Comparison of ENCODE assay signal across 17 cellular contexts in the genomic region with DNA sequence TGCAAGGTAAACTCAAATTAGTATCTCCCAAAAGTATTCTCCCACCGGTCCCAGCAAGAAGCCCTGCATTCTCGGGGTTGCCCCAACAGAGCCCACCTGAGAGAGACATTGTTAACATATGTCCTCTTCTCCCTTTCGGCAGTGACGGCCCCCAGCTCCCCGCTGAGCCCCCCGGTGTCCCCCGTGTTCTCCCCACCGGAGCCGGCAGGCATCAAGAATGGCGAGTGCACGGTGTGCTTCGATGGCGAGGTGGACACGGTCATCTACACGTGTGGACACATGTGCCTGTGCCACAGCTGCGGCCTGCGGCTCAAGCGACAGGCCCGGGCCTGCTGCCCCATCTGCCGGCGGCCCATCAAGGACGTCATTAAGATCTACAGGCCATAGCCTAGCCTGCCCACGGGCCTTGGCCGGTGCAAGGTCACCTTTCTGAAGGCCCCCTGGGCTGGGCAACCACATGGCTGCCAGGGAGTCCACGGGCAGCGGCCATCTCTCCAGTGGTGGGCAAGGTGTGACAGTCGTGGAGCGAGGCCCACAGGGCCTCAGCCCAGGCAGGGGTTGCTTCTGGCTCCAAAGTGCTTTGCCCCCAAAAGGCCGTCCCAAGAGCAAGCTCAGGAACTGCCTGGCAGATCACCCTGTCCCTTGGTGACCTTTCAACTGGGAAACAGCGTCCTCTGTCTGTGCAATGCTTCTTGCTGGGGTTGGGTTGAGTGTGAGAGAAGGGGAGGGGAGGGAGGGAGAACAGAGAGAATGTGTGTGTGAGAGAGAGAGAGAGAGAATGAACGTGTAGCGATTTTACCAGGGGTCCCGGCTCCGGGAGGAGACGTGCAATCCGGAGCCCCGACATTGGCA. TPM values are rescaled to one million over a fixed set of nuclear protein-coding genes. Genes with fewer than 3 reads are reported as not detected.
DNase-seq lines count a peak whose midpoint lies in the region; ATAC-seq and TF ChIP-seq lines count a peak whose summit lies in the region.
"Had no signal": no experiment of that assay in that cellular context is flagged by ENCODE, and none has a peak within 500 bp of the region (broad histone marks: within the 10 kb centered on the region; RNA-seq: fewer than 3 reads in every experiment).

No MANE protein-coding gene starts in this region.

- no peaks in the 10 kb centered on the region for H3K9me3 ChIP-seq in left ventricle myocardium inferior (replicated peaks)
- H3K9me3 ChIP-seq in esophagus muscularis mucosa: no peaks in the 10 kb centered on the region
- no peaks in the 10 kb centered on the region for H3K9me3 ChIP-seq in sigmoid colon
- H3K9me3 ChIP-seq in aorta (ENCODE audit: control insufficient read depth, low read length): no peaks in the 10 kb centered on the region
- H3K9me3 ChIP-seq: A549 had no signal

- H3K27ac ChIP-seq in left ventricle myocardium inferior (replicated peaks): peak overlapping the region; percentile 92
- H3K27ac ChIP-seq in esophagus muscularis mucosa (replicated peaks in 1 of 4): peak overlapping the region; percentile 68 to 76 (median 70)
- peak overlapping the region; percentile 40 to 83 (median 72) for H3K27ac ChIP-seq in sigmoid colon
- H3K27ac ChIP-seq in aorta (ENCODE audit: low read depth in 1 of 2, low read length in 2 of 2): no peak overlapping the region
- H3K27ac ChIP-seq: A549 had no signal

- intact Hi-C loops in left ventricle myocardium inferior (cut with micrococcal nuclease): no loop called here
- intact Hi-C loops in Right ventricle myocardium superior (cut with DNase I): no loop called here
- intact Hi-C loops in esophagus muscularis mucosa (cut with DNase I): no loop called here
- intact Hi-C loops in sigmoid colon (cut with DNase I): no loop called here
- intact Hi-C loops in aorta (cut with DNase I): no loop called here

- peaks cover 86% of the 10 kb centered on the region for H3K4me1 ChIP-seq in left ventricle myocardium inferior
- peaks cover 36 to 67% (median 52%) of the 10 kb centered on the region in 4 donors for H3K4me1 ChIP-seq in esophagus muscularis mucosa
- peaks cover 0 to 55% (median 52%) of the 10 kb centered on the region in 4 donors for H3K4me1 ChIP-seq in sigmoid colon
- peaks cover 0 to 2% of the 10 kb centered on the region in 2 donors for H3K4me1 ChIP-seq in aorta (ENCODE audit: control insufficient read depth in 1 of 2, insufficient read depth in 2 of 2, low read length in 2 of 2)
- H3K4me1 ChIP-seq: A549 had no signal

- TF ChIP-seq POLR2A in esophagus muscularis mucosa (IDR thresholded peaks at IDR 0.05; ENCODE audit: low read depth) (no peak), sigmoid colon (IDR thresholded peaks at IDR 0.05) (no peak)

- H3K4me3 ChIP-seq in left ventricle myocardium inferior (no peak overlapping the region), esophagus muscularis mucosa (no peak overlapping the region), sigmoid colon (no peak overlapping the region), aorta (ENCODE audit: low read length in 2 of 2) (no peak overlapping the region)
- H3K4me3 ChIP-seq: A549, PC-9 had no signal

- H3K27me3 ChIP-seq in left ventricle myocardium inferior (ENCODE audit: low read depth) (no peaks in the 10 kb centered on the region), esophagus muscularis mucosa (no peaks in the 10 kb centered on the region), sigmoid colon (no peaks in the 10 kb centered on the region), aorta (ENCODE audit: control insufficient read depth in 1 of 2, insufficient read depth in 2 of 2, low read length in 1 of 2) (no peaks in the 10 kb centered on the region)

- DNase-seq in left ventricle myocardium inferior (no peak), Right ventricle myocardium superior (no peak), esophagus muscularis mucosa (ENCODE audit: extremely low spot score) (no peak), sigmoid colon (no peak), aorta (peak; percentile 38 to 73), SKM-1 treated with dmso at 0.1 percent for 144 hours (lab: John Stamatoyannopoulos, UW; ENCODE audit: unreplicated experiment) (no peak), GM13976 (ENCODE audit: low spot score) (no peak)
- no peak for DNase-seq in stimulated activated CD4-positive, alpha-beta T cell treated with anti-CD3 and anti-CD28 coated beads, Interleukin-15, amount 100 ng/mL, for 24 hours
- DNase-seq: Calu3; CD4-positive, alpha-beta T cell; NCI-H1048; NCI-H146; NCI-H345 had no signal

- H3K36me3 ChIP-seq in left ventricle myocardium inferior: peaks cover 64% of the 10 kb centered on the region
- peaks cover 0 to 60% (median 36%) of the 10 kb centered on the region in 4 donors for H3K36me3 ChIP-seq in esophagus muscularis mucosa
- peaks cover 0 to 41% (median 17%) of the 10 kb centered on the region in 4 donors for H3K36me3 ChIP-seq in sigmoid colon
- H3K36me3 ChIP-seq in aorta (ENCODE audit: control insufficient read depth in 1 of 2, insufficient read depth in 2 of 2, low read length in 1 of 2): no peaks in the 10 kb centered on the region

- in situ Hi-C loops in GM13976 (cut with MboI; ENCODE audit: low sequenced_read_pairs, unreplicated experiment): no loop called here

- TF ChIP-seq CTCF in left ventricle myocardium inferior (IDR thresholded peaks at IDR 0.05; ENCODE audit: borderline replicate concordance) (no peak), esophagus muscularis mucosa (IDR thresholded peaks at IDR 0.05) (no peak), sigmoid colon (IDR thresholded peaks at IDR 0.05) (no peak), GM13976 (IDR thresholded peaks at IDR 0.05; ENCODE audit: borderline replicate concordance, control extremely low read depth, extremely low read depth, insufficient read depth, missing control alignments) (no peak)

- ATAC-seq in Right ventricle myocardium superior (ENCODE audit: poor library complexity): no peak
- no peak for ATAC-seq in aorta (ENCODE audit: low FRiP score)
- ATAC-seq: HCT116 had no signal

- WGBS in esophagus muscularis mucosa: 92% methylated on average over 26 of the region's 37 CpGs
- WGBS in sigmoid colon, 2 donors: 95% methylated on average over 37 of the region's 37 CpGs
- 90 to 91% methylated on average over 32 to 37 of the region's 37 CpGs for WGBS in aorta, 2 donors

- TF ChIP-seq EP300 in esophagus muscularis mucosa (IDR thresholded peaks at IDR 0.05) (no peak), sigmoid colon (IDR thresholded peaks at IDR 0.05) (no peak)

RNA-seq across cellular contexts. Expression of a gene that starts 45.7 kb away (rescaled TPM):
- total RNA-seq in left ventricle myocardium inferior: 24.0 TPM
- 28.8 TPM for total RNA-seq in Right ventricle myocardium superior
- total RNA-seq in esophagus muscularis mucosa: 10 to 100 TPM; 34.1 to 87.1 (median 60.2) TPM
- total RNA-seq in sigmoid colon: 10 to 100 TPM; 32.9 to 53.2 (median 45.6) TPM
- 10 to 100 TPM; 12.6 to 29.6 (median 26.6) TPM for polyA plus RNA-seq in sigmoid colon
- total RNA-seq in aorta: 10 to 100 TPM; 46.1 to 65.8 TPM
- polyA plus RNA-seq in aorta: 1 to 10 TPM; 1.9 to 3.5 TPM
- polyA plus RNA-seq: IgD-negative memory B cell had no signal

Comparison
In these comparisons a context has a peak if more than half of its experiments do, and no peak if none do; other contexts are left out.
1. DNase-seq: peak in aorta (2 of 2); none in left ventricle myocardium inferior (single experiment), Right ventricle myocardium superior (single experiment), esophagus muscularis mucosa (single experiment), sigmoid colon (single experiment), stimulated activated CD4-positive, alpha-beta T cell treated with anti-CD3 and anti-CD28 coated beads, Interleukin-15, amount 100 ng/mL, for 24 hours (single experiment), SKM-1 treated with dmso at 0.1 percent for 144 hours (single experiment) and GM13976 (single experiment).
2. H3K27ac ChIP-seq: peak in left ventricle myocardium inferior (single experiment), esophagus muscularis mucosa (4 of 4) and sigmoid colon (4 of 4); none in aorta (0 of 2).